In the genomic region with DNA sequence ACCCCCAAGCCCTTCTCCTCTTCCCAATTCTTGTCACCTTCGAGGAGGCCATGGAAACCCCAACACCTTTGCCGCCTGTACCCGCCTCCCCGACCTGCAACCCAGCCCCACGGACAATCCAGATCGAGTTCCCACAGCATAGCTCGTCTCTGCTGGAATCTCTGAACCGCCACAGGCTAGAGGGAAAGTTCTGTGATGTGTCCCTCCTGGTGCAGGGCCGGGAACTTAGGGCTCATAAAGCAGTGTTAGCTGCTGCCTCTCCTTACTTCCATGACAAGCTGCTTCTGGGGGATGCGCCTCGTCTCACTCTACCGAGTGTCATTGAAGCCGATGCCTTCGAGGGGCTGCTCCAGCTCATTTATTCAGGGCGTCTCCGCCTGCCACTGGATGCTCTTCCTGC, we compare ENCODE assay signal across 8 cellular contexts. TPM values are rescaled to one million over a fixed set of nuclear protein-coding genes. Genes with fewer than 3 reads are reported as not detected.
DNase-seq lines count a peak whose midpoint lies in the region; ATAC-seq and TF ChIP-seq lines count a peak whose summit lies in the region.

No MANE protein-coding gene starts in this region.

- H4K20me1 ChIP-seq in OCI-LY3 (ENCODE audit: insufficient read depth, low read length) (no peaks in the 10 kb centered on the region), osteoblast (ENCODE audit: insufficient read depth, low read length) (no peaks in the 10 kb centered on the region)

- H3K4me1 Mint-ChIP-seq in CD8-positive, alpha-beta T cell (ENCODE audit: low read depth): peaks cover 43% of the 10 kb centered on the region

- no peak for TF ChIP-seq POLR2A in erythroblast (IDR thresholded peaks at IDR 0.05; ENCODE audit: low read length)

- intact Hi-C loops in CD8-positive, alpha-beta T cell (cut with DNase I, micrococcal nuclease): loop anchor here in 1 of 2 experiments (2.0 to 10.0 kb wide), 3 partner anchors 36 to 330 kb away; a partner anchor contains a TSS
- intact Hi-C loops in sciatic nerve (cut with DNase I): loop anchor here (10.0 kb wide), 1 partner anchor 120 kb away; no protein-coding TSS in a partner anchor

- ATAC-seq in CD8-positive, alpha-beta T cell: no peak
- ATAC-seq in sciatic nerve: no peak

- no peaks in the 10 kb centered on the region for H3K9me3 Mint-ChIP-seq in CD8-positive, alpha-beta T cell

- no peaks in the 10 kb centered on the region for H3K27me3 Mint-ChIP-seq in CD8-positive, alpha-beta T cell (ENCODE audit: low read depth)

- peaks cover 17% of the 10 kb centered on the region for H3K79me2 ChIP-seq in OCI-LY3 (ENCODE audit: low read length)
- peaks cover 32% of the 10 kb centered on the region for H3K79me2 ChIP-seq in osteoblast (ENCODE audit: insufficient read depth, low read length)

- H3K4me3 ChIP-seq in CD8-positive, alpha-beta T cell (ENCODE audit: low read depth, low read length): peak overlapping the region; percentile 92
- H3K4me3 ChIP-seq in OCI-LY3 (ENCODE audit: low read length) (peak overlapping the region; percentile 94), epithelial cell of proximal tubule (ENCODE audit: low read depth, low read length) (peak overlapping the region; percentile 86), osteoblast (ENCODE audit: insufficient read depth, low read length) (peak overlapping the region; percentile 98)

- H3K4me2 ChIP-seq in OCI-LY3 (ENCODE audit: low read length) (peak overlapping the region; percentile 88), osteoblast (ENCODE audit: insufficient read depth, low read length) (peak overlapping the region; percentile 97)

- peak overlapping the region; percentile 97 for H3K27ac Mint-ChIP-seq in CD8-positive, alpha-beta T cell

- TF ChIP-seq CTCF in CD8-positive, alpha-beta T cell (IDR thresholded peaks at IDR 0.05): no peak
- no peak for TF ChIP-seq CTCF in OCI-LY3 (IDR thresholded peaks at IDR 0.05; ENCODE audit: low read depth, low read length)
- no peak for TF ChIP-seq CTCF in epithelial cell of proximal tubule (conservative IDR thresholded peaks at IDR 0.05; ENCODE audit: low read depth, low read length)
- TF ChIP-seq CTCF in osteoblast (IDR thresholded peaks at IDR 0.05; ENCODE audit: extremely low read depth, low read depth, low read length): no peak

- DNase-seq in CD8-positive, alpha-beta T cell: no peak
- DNase-seq in epithelial cell of proximal tubule (ENCODE audit: low read depth) (no peak), osteoblast (ENCODE audit: insufficient read length, low spot score, missing footprints) (peak; percentile 65), NCI-H2081 (lab: John Stamatoyannopoulos, UW) (no peak), sciatic nerve (ENCODE audit: low spot score) (no peak), NCI-H1436 (lab: John Stamatoyannopoulos, UW) (no peak), erythroblast (lab: John Stamatoyannopoulos, UW) (no peak)

- H3K36me3 Mint-ChIP-seq in CD8-positive, alpha-beta T cell: peaks cover 36% of the 10 kb centered on the region

- POLR2A ChIA-PET in CD8-positive, alpha-beta T cell (lab: Charles Lee): interaction anchor here (0.7 to 3.2 kb wide), 8 partner anchors 9 to 156 kb away, joined by 3 to 27 read pairs (median 4); a partner anchor contains a TSS

- peak overlapping the region; percentile 75 for H3K27ac ChIP-seq in CD8-positive, alpha-beta T cell (ENCODE audit: low read depth, low read length)
- no peak overlapping the region for H3K27ac ChIP-seq in OCI-LY3 (ENCODE audit: low read length)
- H3K27ac ChIP-seq in osteoblast (ENCODE audit: low read depth, low read length): no peak overlapping the region

- H2AFZ ChIP-seq in OCI-LY3 (ENCODE audit: low read depth, low read length): no peak overlapping the region
- peak overlapping the region; percentile 92 for H2AFZ ChIP-seq in osteoblast (ENCODE audit: low read length)

- CTCF ChIA-PET in CD8-positive, alpha-beta T cell (lab: Charles Lee): interaction anchor here (1.3 to 4.1 kb wide), 5 partner anchors 13 to 122 kb away, joined by 3 to 14 read pairs (median 6); no protein-coding TSS in a partner anchor

- no peaks in the 10 kb centered on the region for H3K9me3 ChIP-seq in CD8-positive, alpha-beta T cell (ENCODE audit: low read length)
- H3K9me3 ChIP-seq in OCI-LY3 (ENCODE audit: insufficient read depth, low read length) (no peaks in the 10 kb centered on the region), osteoblast (ENCODE audit: low read depth, low read length) (no peaks in the 10 kb centered on the region)

- H3K9ac ChIP-seq in OCI-LY3 (ENCODE audit: low read length): peak overlapping the region; percentile 75

- H3K27me3 ChIP-seq in CD8-positive, alpha-beta T cell (ENCODE audit: insufficient read depth, low read length): no peaks in the 10 kb centered on the region
- H3K27me3 ChIP-seq in OCI-LY3 (ENCODE audit: low read depth, low read length) (no peaks in the 10 kb centered on the region), osteoblast (ENCODE audit: insufficient read depth, low read length) (no peaks in the 10 kb centered on the region)

- H3K4me3 Mint-ChIP-seq in CD8-positive, alpha-beta T cell: peak overlapping the region; percentile 98

- H3K4me1 ChIP-seq in CD8-positive, alpha-beta T cell (ENCODE audit: insufficient read depth, low read length): peaks cover 23% of the 10 kb centered on the region
- H3K4me1 ChIP-seq in OCI-LY3 (ENCODE audit: low read length) (peaks cover 6% of the 10 kb centered on the region; the same call in 1 of the 2 replicates), osteoblast (ENCODE audit: insufficient read depth, low read length) (peaks cover 13% of the 10 kb centered on the region)

- no peaks in the 10 kb centered on the region for H3K36me3 ChIP-seq in CD8-positive, alpha-beta T cell (ENCODE audit: insufficient read depth, low read length)
- H3K36me3 ChIP-seq in OCI-LY3 (replicated peaks; ENCODE audit: low read depth, low read length) (peaks cover 5% of the 10 kb centered on the region), osteoblast (ENCODE audit: insufficient read depth, low read length) (peaks cover 11% of the 10 kb centered on the region)

RNA-seq across cellular contexts. Expression of a gene that starts 0.7 kb away (rescaled TPM):
- total RNA-seq in CD8-positive, alpha-beta T cell: 1 to 10 TPM; 7.1 to 9.5 TPM
- total RNA-seq in epithelial cell of proximal tubule: 4.3 and 4.6 TPM in 2 replicates
- 4.1 and 4.7 TPM in 2 replicates for total RNA-seq in osteoblast
- total RNA-seq in sciatic nerve: 6.5 TPM

RNA-seq across cellular contexts. Expression of a gene that starts 35.2 kb away (rescaled TPM):
- 10 to 100 TPM; 54.3 to 64.1 TPM for total RNA-seq in CD8-positive, alpha-beta T cell
- 0.87 and 2.3 TPM in 2 replicates for total RNA-seq in epithelial cell of proximal tubule
- total RNA-seq in osteoblast: 6.9 and 8.8 TPM in 2 replicates
- 30.2 TPM for total RNA-seq in sciatic nerve

RNA-seq across cellular contexts. Expression of a gene that starts 37.1 kb away (rescaled TPM):
- total RNA-seq in CD8-positive, alpha-beta T cell: 100 to 1,000 TPM; 159 to 177 TPM
- 206 and 273 TPM in 2 replicates for total RNA-seq in epithelial cell of proximal tubule
- 89.3 and 122 TPM in 2 replicates for total RNA-seq in osteoblast
- total RNA-seq in sciatic nerve: 107 TPM

RNA-seq across cellular contexts. Expression of a gene that starts 44.2 kb away (rescaled TPM):
- 100 to 1,000 TPM; 560 to 588 TPM for total RNA-seq in CD8-positive, alpha-beta T cell
- total RNA-seq in epithelial cell of proximal tubule (20.7 and 25.4 TPM in 2 replicates), osteoblast (25.9 and 30.8 TPM in 2 replicates), sciatic nerve (107 TPM)
